21 cellular contexts compared by ENCODE assay signal in genomic region chr4:1850276-1850675, GRCh38. TPM values are rescaled to one million over a fixed set of nuclear protein-coding genes. Genes with fewer than 3 reads are reported as not detected.
DNase-seq lines count a peak whose midpoint lies in the region; ATAC-seq and TF ChIP-seq lines count a peak whose summit lies in the region.
"Had no signal": no experiment of that assay in that cellular context is flagged by ENCODE, and none has a peak within 500 bp of the region (broad histone marks: within the 10 kb centered on the region; RNA-seq: fewer than 3 reads in every experiment).

No MANE protein-coding gene starts in this region.

- DNase-seq in G401 (ENCODE audit: low spot score): peak; percentile 30
- DNase-seq in effector memory CD8-positive, alpha-beta T cell: no peak
- peak; percentile 73 for DNase-seq in osteoblast (ENCODE audit: insufficient read length, low spot score, missing footprints)
- DNase-seq in NCI-H2227 treated with DMSO at 0.1 percent for 48 hours (lab: John Stamatoyannopoulos, UW): no peak
- DNase-seq in activated CD4-positive, alpha-beta T cell treated with anti-CD3 and anti-CD28 coated beads for 4 hours: no peak
- DNase-seq in right atrium auricular region (ENCODE audit: low spot score): no peak
- DNase-seq: ACHN, DND-41, GOT3, MM.1S, NCI-H1105, NCI-H2081 treated with DMSO at 0.1 percent for 48 hours, NCI-H510A treated with DMSO at 0.1 percent for 48 hours, NCI-H774, PC-3, RPMI8226, SJCRH30 had no signal

- H3K36me3 ChIP-seq in BLaER1 treated with 17β-estradiol and CSF1 and Interleukin-3, amounts not matched to agents 10 nM and 100 nM: peaks cover 36 to 60% (median 55%) of the 10 kb centered on the region in 11 experiments
- H3K36me3 ChIP-seq in osteoblast (ENCODE audit: insufficient read depth, low read length) (peaks cover 17% of the 10 kb centered on the region), right atrium auricular region (peaks cover 11% of the 10 kb centered on the region)

- peaks cover 31 to 100% (median 87%) of the 10 kb centered on the region in 11 experiments; a peak in 21 of 22 replicates for H4K20me1 ChIP-seq in BLaER1 treated with 17β-estradiol and CSF1 and Interleukin-3, amounts not matched to agents 10 nM and 100 nM
- H4K20me1 ChIP-seq in osteoblast (ENCODE audit: insufficient read depth, low read length): peaks cover 29% of the 10 kb centered on the region

- peak overlapping the region; percentile 38 to 59 for H3K27ac Mint-ChIP-seq in effector memory CD8-positive, alpha-beta T cell
- H3K27ac Mint-ChIP-seq: CD14-positive monocyte, IgD-negative memory B cell had no signal

- ATAC-seq in effector memory CD8-positive, alpha-beta T cell (replicated peaks): no peak
- ATAC-seq: HCT116, PC-3 had no signal

- H2AFZ ChIP-seq in osteoblast (ENCODE audit: low read length): no peak overlapping the region

- H3K79me2 ChIP-seq in osteoblast (ENCODE audit: insufficient read depth, low read length): peaks cover 74% of the 10 kb centered on the region

- in situ Hi-C loops in G401 (cut with HindIII; ENCODE audit: low sequenced_read_pairs): no loop called here

- no peak for TF ChIP-seq CTCF in osteoblast (IDR thresholded peaks at IDR 0.05; ENCODE audit: extremely low read depth, low read depth, low read length)
- TF ChIP-seq CTCF in right atrium auricular region (IDR thresholded peaks at IDR 0.05): no peak

- H3K4me3 Mint-ChIP-seq in effector memory CD8-positive, alpha-beta T cell: no peak overlapping the region
- H3K4me3 Mint-ChIP-seq: CD14-positive monocyte had no signal

- H3K27me3 ChIP-seq in BLaER1 treated with 17β-estradiol and CSF1 and Interleukin-3, amounts not matched to agents 10 nM and 100 nM: no peaks in the 10 kb centered on the region
- H3K27me3 ChIP-seq in osteoblast (ENCODE audit: insufficient read depth, low read length) (no peaks in the 10 kb centered on the region), right atrium auricular region (no peaks in the 10 kb centered on the region)
- H3K27me3 ChIP-seq: SJCRH30 had no signal

- H3K4me3 ChIP-seq in BLaER1 treated with 17β-estradiol and CSF1 and Interleukin-3, amounts not matched to agents 10 nM and 100 nM: no peak overlapping the region
- no peak overlapping the region for H3K4me3 ChIP-seq in osteoblast (ENCODE audit: insufficient read depth, low read length)
- H3K4me3 ChIP-seq in right atrium auricular region: no peak overlapping the region
- H3K4me3 ChIP-seq: SJCRH30 had no signal

- H3K27ac ChIP-seq in BLaER1 treated with 17β-estradiol and CSF1 and Interleukin-3, amounts not matched to agents 10 nM and 100 nM: 0 out of 22 replicates have a peak overlapping the region, but pooled peaks of 1 of the 11 experiments have one; percentile 8
- H3K27ac ChIP-seq in osteoblast (ENCODE audit: low read depth, low read length): no peak overlapping the region
- H3K27ac ChIP-seq in right atrium auricular region: no peak overlapping the region
- H3K27ac ChIP-seq: SJCRH30 had no signal

- no peaks in the 10 kb centered on the region for H3K9me3 Mint-ChIP-seq in effector memory CD8-positive, alpha-beta T cell
- H3K9me3 Mint-ChIP-seq: IgD-negative memory B cell had no signal

- H3K4me1 Mint-ChIP-seq in effector memory CD8-positive, alpha-beta T cell (ENCODE audit: low read depth in 2 of 2): peaks cover 20 to 22% of the 10 kb centered on the region in 2 donors

- no peaks in the 10 kb centered on the region for H3K9me3 ChIP-seq in BLaER1 treated with 17β-estradiol and CSF1 and Interleukin-3, amounts not matched to agents 10 nM and 100 nM (replicated peaks in 1 of 11)
- H3K9me3 ChIP-seq in osteoblast (ENCODE audit: low read depth, low read length) (no peaks in the 10 kb centered on the region), right atrium auricular region (no peaks in the 10 kb centered on the region)
- H3K9me3 ChIP-seq: SJCRH30 had no signal

- H3K27me3 Mint-ChIP-seq in effector memory CD8-positive, alpha-beta T cell: no peaks in the 10 kb centered on the region
- H3K27me3 Mint-ChIP-seq: IgD-negative memory B cell had no signal

- peak overlapping the region; percentile 33 to 67 (median 60); a peak in 21 of 22 replicates for H3K4me2 ChIP-seq in BLaER1 treated with 17β-estradiol and CSF1 and Interleukin-3, amounts not matched to agents 10 nM and 100 nM
- no peak overlapping the region for H3K4me2 ChIP-seq in osteoblast (ENCODE audit: insufficient read depth, low read length)

- H3K36me3 Mint-ChIP-seq in effector memory CD8-positive, alpha-beta T cell (ENCODE audit: insufficient read depth): peaks cover 34% of the 10 kb centered on the region

- H3K9ac ChIP-seq in BLaER1 treated with 17β-estradiol and CSF1 and Interleukin-3, amounts not matched to agents 10 nM and 100 nM: peak overlapping the region in 5 of 11 experiments; percentile 10 to 33 (median 18); a peak in 1 of 22 replicates

- H3K4me1 ChIP-seq in BLaER1 treated with 17β-estradiol and CSF1 and Interleukin-3, amounts not matched to agents 10 nM and 100 nM: peaks cover 39 to 62% (median 52%) of the 10 kb centered on the region in 10 experiments
- H3K4me1 ChIP-seq in osteoblast (ENCODE audit: insufficient read depth, low read length) (peaks cover 11% of the 10 kb centered on the region), right atrium auricular region (peaks cover 0 to 36% of the 10 kb centered on the region in 2 donors)
- H3K4me1 ChIP-seq: SJCRH30 had no signal

RNA-seq across cellular contexts. Expression of gene LETM1, which starts 5.7 kb away (rescaled TPM):
- 67.5 and 83.2 TPM in 2 replicates for total RNA-seq in G401 (2014; rRNA removed; shearing (Covaris generic))
- 68.4 and 75.3 TPM in 2 replicates for total RNA-seq in osteoblast
- 10 to 100 TPM; 32.1 to 34.5 TPM for total RNA-seq in right atrium auricular region

RNA-seq across cellular contexts. Expression of gene NSD2, which starts 20.9 kb away (rescaled TPM):
- total RNA-seq in G401 (2014; rRNA removed; shearing (Covaris generic)): 44.4 and 86.9 TPM in 2 replicates
- total RNA-seq in osteoblast (53.0 and 58.6 TPM in 2 replicates), right atrium auricular region (10 to 100 TPM; 23.8 to 36.3 TPM)

RNA-seq across cellular contexts. Expression of gene FGFR3, which starts 57.2 kb away (rescaled TPM):
- 38.4 and 49.9 TPM in 2 replicates for total RNA-seq in G401 (2014; rRNA removed; shearing (Covaris generic))
- total RNA-seq in osteoblast (0.29 and 0.36 TPM in 2 replicates), right atrium auricular region (10 to 100 TPM in 1 of 2 donors, 1 to 10 TPM in 1; 2.6 to 15.4 TPM)

Comparison
In these comparisons a context has a peak if more than half of its experiments do, and no peak if none do; other contexts are left out.
1. DNase-seq: peak in G401 (single experiment) and osteoblast (single experiment); none in effector memory CD8-positive, alpha-beta T cell (0 of 3), NCI-H2227 treated with DMSO at 0.1 percent for 48 hours (single experiment), activated CD4-positive, alpha-beta T cell treated with anti-CD3 and anti-CD28 coated beads for 4 hours (0 of 2) and right atrium auricular region (single experiment).